Comparison of ENCODE assay signal across 11 cellular contexts in the genomic region with DNA sequence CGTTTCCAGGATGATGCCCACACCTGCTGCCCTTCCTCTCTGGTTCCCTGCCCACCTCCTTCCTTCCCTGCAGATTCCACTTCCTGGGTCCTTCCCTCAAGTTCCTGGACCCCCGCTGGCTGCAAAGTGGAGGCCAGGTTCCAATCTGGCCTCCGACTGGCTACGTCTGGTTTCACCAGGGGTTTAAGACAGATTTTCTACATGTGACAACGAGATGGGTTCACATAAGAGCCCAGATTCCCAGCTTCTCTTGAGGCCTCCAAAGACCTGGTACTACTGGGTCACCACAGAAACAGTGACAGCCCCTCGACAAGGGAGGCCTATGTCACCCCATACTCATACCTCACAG. TPM values are rescaled to one million over a fixed set of nuclear protein-coding genes. Genes with fewer than 3 reads are reported as not detected.
DNase-seq lines count a peak whose midpoint lies in the region; ATAC-seq and TF ChIP-seq lines count a peak whose summit lies in the region.
"Had no signal": no experiment of that assay in that cellular context is flagged by ENCODE, and none has a peak within 500 bp of the region (broad histone marks: within the 10 kb centered on the region; RNA-seq: fewer than 3 reads in every experiment).

No MANE protein-coding gene starts in this region.

- H3K9me3 ChIP-seq in mammary epithelial cell (replicated peaks; ENCODE audit: insufficient read depth, low read length) = no peaks in the 10 kb centered on the region
- H3K9me3 ChIP-seq: left lung had no signal

- H3K9me3 Mint-ChIP-seq in IgD-negative memory B cell = no peaks in the 10 kb centered on the region
- no peaks in the 10 kb centered on the region for H3K9me3 Mint-ChIP-seq in natural killer cell

- peak overlapping the region; percentile 99 for H3K4me2 ChIP-seq in mammary epithelial cell (ENCODE audit: insufficient read depth, low read depth, low read length)

- peaks cover 3% of the 10 kb centered on the region for H3K36me3 Mint-ChIP-seq in IgD-negative memory B cell
- H3K36me3 Mint-ChIP-seq in natural killer cell = no peaks in the 10 kb centered on the region

- H3K27ac Mint-ChIP-seq in IgD-negative memory B cell = peak overlapping the region; percentile 67 to 86 (median 81)
- H3K27ac Mint-ChIP-seq in natural killer cell = peak overlapping the region in 1 of 2 donors; percentile 82

- BruUV-seq in mammary epithelial cell (replicated peaks; lab: Mats Ljungman, UMichigan) = no TSS peak

- TF ChIP-seq CTCF in mammary epithelial cell (conservative IDR thresholded peaks at IDR 0.05 in 1 of 2, IDR thresholded peaks at IDR 0.05 in 1 of 2; ENCODE audit: extremely low read depth in 1 of 2, insufficient read depth in 1 of 2, low read depth in 1 of 2, low read length in 2 of 2) = no peak
- TF ChIP-seq CTCF in natural killer cell (IDR thresholded peaks at IDR 0.05) = no peak

- peaks cover 3% of the 10 kb centered on the region for H4K20me1 ChIP-seq in mammary epithelial cell (ENCODE audit: insufficient read depth, low read length)

- H3K27me3 ChIP-seq in ACC112 (ENCODE audit: insufficient read depth, low read length) = no peaks in the 10 kb centered on the region
- no peaks in the 10 kb centered on the region for H3K27me3 ChIP-seq in mammary epithelial cell (ENCODE audit: insufficient read depth, low read length)
- H3K27me3 ChIP-seq: left lung had no signal

- no peak overlapping the region for H3K9ac ChIP-seq in mammary epithelial cell (ENCODE audit: insufficient read depth, low read length)

- H3K4me1 Mint-ChIP-seq in IgD-negative memory B cell (peaks cover 14 to 22% (median 21%) of the 10 kb centered on the region in 3 donors), natural killer cell (peaks cover 13 to 29% of the 10 kb centered on the region in 2 donors)

- peaks cover 4% of the 10 kb centered on the region; the same call in 1 of the 2 replicates for H3K36me3 ChIP-seq in ACC112 (ENCODE audit: insufficient read depth, low read length)
- peaks cover 5% of the 10 kb centered on the region for H3K36me3 ChIP-seq in mammary epithelial cell (ENCODE audit: insufficient read depth, low read length)

- H3K4me1 ChIP-seq in ACC112 (ENCODE audit: control insufficient read depth, insufficient read depth, low read length, unreplicated experiment) (peaks cover 29% of the 10 kb centered on the region), mammary epithelial cell (ENCODE audit: insufficient read depth, low read length) (peaks cover 36% of the 10 kb centered on the region)

- H3K4me3 ChIP-seq in ACC112 (ENCODE audit: low read depth, low read length) (peak overlapping the region; percentile 84), mammary epithelial cell (replicated peaks in 1 of 3; ENCODE audit: insufficient read depth in 1 of 3, low read depth in 2 of 3, low read length in 3 of 3) (peak overlapping the region; percentile 70 to 89 (median 83))

- no peak overlapping the region for H2AFZ ChIP-seq in ACC112 (ENCODE audit: low read length, unreplicated experiment)
- H2AFZ ChIP-seq in mammary epithelial cell (ENCODE audit: low read depth, low read length) = no peak overlapping the region

- H3K4me3 Mint-ChIP-seq in IgD-negative memory B cell = peak overlapping the region; percentile 74 to 92 (median 80)
- H3K4me3 Mint-ChIP-seq in natural killer cell = peak overlapping the region; percentile 86

- DNase-seq in mammary epithelial cell (no peak), natural killer cell (no peak), anterior cingulate cortex (lab: John Stamatoyannopoulos, UW) (no peak)
- no peak for DNase-seq in effector CD8-positive, alpha-beta T cell (lab: John Stamatoyannopoulos, UW)
- DNase-seq: DMS153, left lung had no signal

- dilution Hi-C loops in mammary epithelial cell (cut with HindIII; ENCODE audit: low sequenced_read_pairs) = no loop called here

- no peak overlapping the region for H3K27ac ChIP-seq in ACC112 (ENCODE audit: low read depth, low read length)
- H3K27ac ChIP-seq in mammary epithelial cell (ENCODE audit: insufficient read depth, low read depth, low read length) = no peak overlapping the region

- intact Hi-C loops in mammary epithelial cell (cut with micrococcal nuclease) = no loop called here
- intact Hi-C loops in natural killer cell (cut with micrococcal nuclease) = no loop called here

- H3K27me3 Mint-ChIP-seq in IgD-negative memory B cell (no peaks in the 10 kb centered on the region), natural killer cell (ENCODE audit: low read depth in 2 of 2) (no peaks in the 10 kb centered on the region)

- CTCF ChIA-PET in mammary epithelial cell (lab: Charles Lee; ENCODE audit: low non-redundant PET) = interaction anchor here (0.6 kb wide), 1 partner anchor 1009 kb away, joined by 3 read pairs; no protein-coding TSS in a partner anchor

- H3K79me2 ChIP-seq in ACC112 (ENCODE audit: control insufficient read depth, insufficient read depth, low read length, unreplicated experiment) = peaks cover 45% of the 10 kb centered on the region
- H3K79me2 ChIP-seq in mammary epithelial cell (ENCODE audit: insufficient read depth, low read length) = peaks cover 56% of the 10 kb centered on the region

- in situ Hi-C loops in mammary epithelial cell (cut with MboI; ENCODE audit: low sequenced_read_pairs in 2 of 2) = loop anchor here in 1 of 2 donors (10.0 kb wide), 1 partner anchor 100 kb away; a partner anchor contains a TSS

- ATAC-seq in natural killer cell = no peak
- ATAC-seq in GM21619 (IDR thresholded peaks at IDR 0.05; ENCODE audit: unreplicated experiment) = no peak
- no peak for ATAC-seq in HG02981 (IDR thresholded peaks at IDR 0.05; ENCODE audit: unreplicated experiment)

- WGBS in mammary epithelial cell (ENCODE audit: low coverage, missing lambda C conversion rate) = 93% methylated on average over 5 of the region's 6 CpGs

RNA-seq across cellular contexts. Expression of a gene that starts 2.1 kb away (rescaled TPM):
- 12.0 TPM for polyA plus RNA-seq in IgD-negative memory B cell
- 100 to 1,000 TPM in 1 of 2 donors, 10 to 100 TPM in 1; 88.0 to 143 TPM for total RNA-seq in mammary epithelial cell
- polyA plus RNA-seq in mammary epithelial cell = 157 TPM
- 181 TPM for polyA minus RNA-seq in mammary epithelial cell
- 100 to 1,000 TPM; 143 to 159 (median 144) TPM for total RNA-seq in natural killer cell

RNA-seq across cellular contexts. Expression of a gene that starts 10.8 kb away (rescaled TPM):
- polyA plus RNA-seq in IgD-negative memory B cell = 0.80 TPM
- total RNA-seq in mammary epithelial cell = under 1 TPM; 0.50 to 0.82 TPM
- polyA plus RNA-seq in mammary epithelial cell = 0.29 TPM
- polyA minus RNA-seq in mammary epithelial cell = not detected
- total RNA-seq in natural killer cell = 1 to 10 TPM; 3.0 to 5.4 (median 3.5) TPM
- total RNA-seq: RPMI7951 had no signal

RNA-seq across cellular contexts. Expression of a gene that starts 16.1 kb away (rescaled TPM):
- polyA plus RNA-seq in IgD-negative memory B cell (225 TPM), mammary epithelial cell (84.0 TPM)
- total RNA-seq in mammary epithelial cell (100 to 1,000 TPM; 230 to 379 TPM), natural killer cell (100 to 1,000 TPM; 474 to 707 (median 657) TPM)
- polyA minus RNA-seq in mammary epithelial cell = 66.6 TPM

RNA-seq across cellular contexts. Expression of a gene that starts 54.0 kb away (rescaled TPM):
- polyA plus RNA-seq in IgD-negative memory B cell = 26.2 TPM
- 10 to 100 TPM in 1 of 2 donors, 1 to 10 TPM in 1; 9.5 to 20.4 TPM for total RNA-seq in mammary epithelial cell
- 11.6 TPM for polyA plus RNA-seq in mammary epithelial cell
- polyA minus RNA-seq in mammary epithelial cell = 7.5 TPM
- 10 to 100 TPM; 19.7 to 40.2 (median 25.4) TPM for total RNA-seq in natural killer cell
